Comparison of ENCODE assay signal across 1 cellular context in the genomic region with DNA sequence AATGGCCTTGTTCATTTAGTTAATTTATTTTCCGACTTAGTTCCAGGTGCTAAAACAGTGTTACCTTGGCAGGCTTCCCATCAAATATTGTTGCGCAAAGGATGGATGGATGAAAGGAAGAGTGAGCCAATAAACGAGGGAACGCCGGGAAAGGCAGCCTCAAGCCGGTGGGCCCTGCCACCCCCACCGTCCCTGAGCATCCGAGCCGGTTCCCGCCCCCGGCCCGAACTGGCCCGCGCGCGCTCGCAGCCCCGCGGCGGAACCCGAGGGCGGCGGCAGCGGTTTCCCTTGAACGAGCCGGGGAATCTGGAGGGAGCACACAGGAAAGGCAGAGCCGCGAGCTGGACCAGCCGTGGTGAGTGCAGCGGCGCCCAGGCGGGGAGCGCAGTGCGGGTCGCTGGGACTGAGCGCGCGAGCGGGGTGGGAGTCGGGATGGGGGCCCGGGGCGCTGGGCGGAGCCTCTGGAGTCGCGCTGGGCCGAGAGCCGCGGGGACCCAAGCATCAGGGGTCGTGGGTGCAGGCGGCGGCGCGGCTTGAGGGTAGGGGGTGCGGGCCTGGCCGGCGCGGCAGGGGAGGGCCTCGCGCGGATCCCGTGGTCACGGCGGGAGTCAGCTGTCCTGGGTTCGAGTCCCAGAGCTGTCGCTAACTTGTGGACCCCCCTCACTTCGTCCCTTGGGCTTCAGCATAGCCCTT.
TF ChIP-seq lines count a peak whose summit lies in the region.

A gene with protein sequence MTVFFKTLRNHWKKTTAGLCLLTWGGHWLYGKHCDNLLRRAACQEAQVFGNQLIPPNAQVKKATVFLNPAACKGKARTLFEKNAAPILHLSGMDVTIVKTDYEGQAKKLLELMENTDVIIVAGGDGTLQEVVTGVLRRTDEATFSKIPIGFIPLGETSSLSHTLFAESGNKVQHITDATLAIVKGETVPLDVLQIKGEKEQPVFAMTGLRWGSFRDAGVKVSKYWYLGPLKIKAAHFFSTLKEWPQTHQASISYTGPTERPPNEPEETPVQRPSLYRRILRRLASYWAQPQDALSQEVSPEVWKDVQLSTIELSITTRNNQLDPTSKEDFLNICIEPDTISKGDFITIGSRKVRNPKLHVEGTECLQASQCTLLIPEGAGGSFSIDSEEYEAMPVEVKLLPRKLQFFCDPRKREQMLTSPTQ (plus strand): TSS at position 331 of the 693 bp plus-strand sequence. CDS start 4,057 bp downstream, outside the sequence.

TF ChIP-seq in A549, 52 proteins besides CTCF, POLR2A, EP300 and RAD21 (continued from another document):
- no peak for TF ChIP-seq FOXS1 (CRISPR knock-in tag; IDR thresholded peaks at IDR 0.05)
- TF ChIP-seq HDAC2 (IDR thresholded peaks at IDR 0.05), result no peak
- TF ChIP-seq NPAS2 (CRISPR knock-in tag; IDR thresholded peaks at IDR 0.05; ENCODE audit: borderline replicate concordance), result no peak
- TF ChIP-seq, protein P1, sequence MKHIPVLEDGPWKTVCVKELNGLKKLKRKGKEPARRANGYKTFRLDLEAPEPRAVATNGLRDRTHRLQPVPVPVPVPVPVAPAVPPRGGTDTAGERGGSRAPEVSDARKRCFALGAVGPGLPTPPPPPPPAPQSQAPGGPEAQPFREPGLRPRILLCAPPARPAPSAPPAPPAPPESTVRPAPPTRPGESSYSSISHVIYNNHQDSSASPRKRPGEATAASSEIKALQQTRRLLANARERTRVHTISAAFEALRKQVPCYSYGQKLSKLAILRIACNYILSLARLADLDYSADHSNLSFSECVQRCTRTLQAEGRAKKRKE (CRISPR knock-in tag; IDR thresholded peaks at IDR 0.05; ENCODE audit: low read depth), result 0 out of 2 replicates have a peak, but pooled peaks have one; percentile 14
- TF ChIP-seq, protein P2, sequence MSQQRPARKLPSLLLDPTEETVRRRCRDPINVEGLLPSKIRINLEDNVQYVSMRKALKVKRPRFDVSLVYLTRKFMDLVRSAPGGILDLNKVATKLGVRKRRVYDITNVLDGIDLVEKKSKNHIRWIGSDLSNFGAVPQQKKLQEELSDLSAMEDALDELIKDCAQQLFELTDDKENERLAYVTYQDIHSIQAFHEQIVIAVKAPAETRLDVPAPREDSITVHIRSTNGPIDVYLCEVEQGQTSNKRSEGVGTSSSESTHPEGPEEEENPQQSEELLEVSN (IDR thresholded peaks at IDR 0.05; ENCODE audit: borderline replicate concordance, low read depth), result peak; percentile 82
